In genomic region chr6:7545509-7546369, GRCh38 we compare ENCODE assay signal across 1 cellular context.
TF ChIP-seq lines count a peak whose summit lies in the region.

No MANE protein-coding gene starts in this region.

TF ChIP-seq in HEK293, 187 proteins besides CTCF, POLR2A, EP300 and RAD21 (continued from another document):
- TF ChIP-seq, protein P1, sequence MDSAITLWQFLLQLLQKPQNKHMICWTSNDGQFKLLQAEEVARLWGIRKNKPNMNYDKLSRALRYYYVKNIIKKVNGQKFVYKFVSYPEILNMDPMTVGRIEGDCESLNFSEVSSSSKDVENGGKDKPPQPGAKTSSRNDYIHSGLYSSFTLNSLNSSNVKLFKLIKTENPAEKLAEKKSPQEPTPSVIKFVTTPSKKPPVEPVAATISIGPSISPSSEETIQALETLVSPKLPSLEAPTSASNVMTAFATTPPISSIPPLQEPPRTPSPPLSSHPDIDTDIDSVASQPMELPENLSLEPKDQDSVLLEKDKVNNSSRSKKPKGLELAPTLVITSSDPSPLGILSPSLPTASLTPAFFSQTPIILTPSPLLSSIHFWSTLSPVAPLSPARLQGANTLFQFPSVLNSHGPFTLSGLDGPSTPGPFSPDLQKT (IDR thresholded peaks at IDR 0.05; ENCODE audit: borderline replicate concordance, low read depth, low read length) = no peak
- TF ChIP-seq PRDM4 (tag by site-specific recombination; IDR thresholded peaks at IDR 0.05) (no peak), ZNF580 (tag by site-specific recombination; IDR thresholded peaks at IDR 0.05) (no peak), ZNF48 (tag by site-specific recombination; IDR thresholded peaks at IDR 0.05) (no peak), PRDM10 (tag by site-specific recombination; IDR thresholded peaks at IDR 0.05) (no peak), MZF1 (tag by site-specific recombination; IDR thresholded peaks at IDR 0.05; ENCODE audit: borderline replicate concordance) (no peak), KLF1 (tag by site-specific recombination; IDR thresholded peaks at IDR 0.05) (no peak), PRDM1 (tag by site-specific recombination; IDR thresholded peaks at IDR 0.05) (peak; percentile 90), ZNF112 (tag by site-specific recombination; IDR thresholded peaks at IDR 0.05) (no peak), ZNF121 (tag by site-specific recombination; IDR thresholded peaks at IDR 0.05) (no peak), ZNF335 (tag by site-specific recombination; conservative IDR thresholded peaks at IDR 0.05) (no peak), ZNF169 (tag by site-specific recombination; IDR thresholded peaks at IDR 0.05) (no peak), ZBTB7A (tag by site-specific recombination; IDR thresholded peaks at IDR 0.05; ENCODE audit: low read depth) (no peak), KLF7 (tag by site-specific recombination; IDR thresholded peaks at IDR 0.05; ENCODE audit: borderline replicate concordance) (no peak), ZNF629 (tag by site-specific recombination; IDR thresholded peaks at IDR 0.05) (no peak)
- TF ChIP-seq, protein P2, sequence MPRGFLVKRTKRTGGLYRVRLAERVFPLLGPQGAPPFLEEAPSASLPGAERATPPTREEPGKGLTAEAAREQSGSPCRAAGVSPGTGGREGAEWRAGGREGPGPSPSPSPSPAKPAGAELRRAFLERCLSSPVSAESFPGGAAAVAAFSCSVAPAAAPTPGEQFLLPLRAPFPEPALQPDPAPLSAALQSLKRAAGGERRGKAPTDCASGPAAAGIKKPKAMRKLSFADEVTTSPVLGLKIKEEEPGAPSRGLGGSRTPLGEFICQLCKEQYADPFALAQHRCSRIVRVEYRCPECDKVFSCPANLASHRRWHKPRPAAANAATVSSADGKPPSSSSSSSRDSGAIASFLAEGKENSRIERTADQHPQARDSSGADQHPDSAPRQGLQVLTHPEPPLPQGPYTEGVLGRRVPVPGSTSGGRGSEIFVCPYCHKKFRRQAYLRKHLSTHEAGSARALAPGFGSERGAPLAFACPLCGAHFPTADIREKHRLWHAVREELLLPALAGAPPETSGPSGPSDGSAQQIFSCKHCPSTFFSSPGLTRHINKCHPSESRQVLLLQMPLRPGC (tag by site-specific recombination; IDR thresholded peaks at IDR 0.05) = no peak
TF ChIP-seq in HEK293: peak in this region for 2.
